ENCODE assay signal across 10 cellular contexts in genomic region chr3:48664313-48664644, GRCh38. TPM values are rescaled to one million over a fixed set of nuclear protein-coding genes. Genes with fewer than 3 reads are reported as not detected.
DNase-seq lines count a peak whose midpoint lies in the region; ATAC-seq and TF ChIP-seq lines count a peak whose summit lies in the region.
"Had no signal": no experiment of that assay in that cellular context is flagged by ENCODE, and none has a peak within 500 bp of the region (broad histone marks: within the 10 kb centered on the region; RNA-seq: fewer than 3 reads in every experiment).

No MANE protein-coding gene starts in this region.

- WGBS in testis, 2 donors: 33 to 37% methylated on average over 11 of the region's 11 CpGs
- WGBS in spleen, 5 donors: 59 to 86% (median 65%) methylated on average over 6 to 11 of the region's 11 CpGs

- H3K4me1 ChIP-seq in cardiac muscle cell (ENCODE audit: low read depth): no peaks in the 10 kb centered on the region
- H3K4me1 ChIP-seq in testis: peaks cover 11% of the 10 kb centered on the region
- peaks cover 18 to 35% (median 31%) of the 10 kb centered on the region in 6 donors for H3K4me1 ChIP-seq in spleen

- ATAC-seq in HG02981 (IDR thresholded peaks at IDR 0.05; ENCODE audit: unreplicated experiment) (no peak), HG03439 (IDR thresholded peaks at IDR 0.05; ENCODE audit: unreplicated experiment) (no peak)

- no peak overlapping the region for H3K4me3 ChIP-seq in cardiac muscle cell
- H3K4me3 ChIP-seq in kidney epithelial cell (ENCODE audit: low read depth, low read length): peak overlapping the region; percentile 18
- H3K4me3 ChIP-seq in testis: peak overlapping the region; percentile 53 to 62
- H3K4me3 ChIP-seq in spleen: peak overlapping the region in 3 of 8 donors; percentile 48 to 80 (median 49)

- no peaks in the 10 kb centered on the region for H3K9me3 ChIP-seq in cardiac muscle cell (ENCODE audit: low read depth)
- no peaks in the 10 kb centered on the region for H3K9me3 ChIP-seq in testis
- no peaks in the 10 kb centered on the region for H3K9me3 ChIP-seq in spleen

- peaks cover 8% of the 10 kb centered on the region for H3K27me3 Mint-ChIP-seq in activated T-helper 2 cell treated with anti-CD3 and anti-CD28 coated beads, Interferon-gamma antibody, Interleukin-2, Interleukin-4, amounts not matched to agents 10 μg/mL and 5 μg/mL and 100 μg/mL, durations not matched to agents 14 hours and 24 hours and 36 hours (ENCODE audit: low read depth)

- peak overlapping the region; percentile 90 for H3K4me3 Mint-ChIP-seq in activated T-helper 2 cell treated with anti-CD3 and anti-CD28 coated beads, Interferon-gamma antibody, Interleukin-2, Interleukin-4, amounts not matched to agents 10 μg/mL and 5 μg/mL and 100 μg/mL, durations not matched to agents 14 hours and 24 hours and 36 hours (ENCODE audit: low read depth)

- H3K36me3 ChIP-seq in cardiac muscle cell (no peaks in the 10 kb centered on the region), kidney epithelial cell (ENCODE audit: control insufficient read depth, insufficient read depth, low read length) (no peaks in the 10 kb centered on the region), testis (ENCODE audit: low read depth, missing control alignments) (no peaks in the 10 kb centered on the region), spleen (no peaks in the 10 kb centered on the region)

- peaks cover 10% of the 10 kb centered on the region for H3K4me1 Mint-ChIP-seq in activated T-helper 2 cell treated with anti-CD3 and anti-CD28 coated beads, Interferon-gamma antibody, Interleukin-2, Interleukin-4, amounts not matched to agents 10 μg/mL and 5 μg/mL and 100 μg/mL, durations not matched to agents 14 hours and 24 hours and 36 hours (ENCODE audit: low read depth)

- TF ChIP-seq POLR2A in testis (IDR thresholded peaks at IDR 0.05): no peak
- no peak for TF ChIP-seq POLR2A in spleen (IDR thresholded peaks at IDR 0.05)

- H3K27ac Mint-ChIP-seq in activated T-helper 2 cell treated with anti-CD3 and anti-CD28 coated beads, Interferon-gamma antibody, Interleukin-2, Interleukin-4, amounts not matched to agents 10 μg/mL and 5 μg/mL and 100 μg/mL, durations not matched to agents 14 hours and 24 hours and 36 hours: peak overlapping the region; percentile 99

- intact Hi-C loops in cardiac septum (cut with DNase I): no loop called here
- intact Hi-C loops in activated T-helper 2 cell treated with anti-CD3 and anti-CD28 coated beads, Interferon-gamma antibody, Interleukin-2, Interleukin-4, amounts not matched to agents 10 μg/mL and 5 μg/mL and 100 μg/mL, durations not matched to agents 14 hours and 24 hours and 36 hours (cut with micrococcal nuclease): loop anchor here (1.0 to 5.0 kb wide), 3 partner anchors 8 to 253 kb away; partner anchors contain the start of genes ARIH2 and NCKIPSD
- intact Hi-C loops in testis (cut with DNase I; ENCODE audit: low total_unique reads): no loop called here
- intact Hi-C loops in spleen (cut with DNase I; ENCODE audit: low total_unique reads): no loop called here

- peaks cover 14% of the 10 kb centered on the region for H3K36me3 Mint-ChIP-seq in activated T-helper 2 cell treated with anti-CD3 and anti-CD28 coated beads, Interferon-gamma antibody, Interleukin-2, Interleukin-4, amounts not matched to agents 10 μg/mL and 5 μg/mL and 100 μg/mL, durations not matched to agents 14 hours and 24 hours and 36 hours (ENCODE audit: low read depth)

- TF ChIP-seq CTCF in cardiac muscle cell (IDR thresholded peaks at IDR 0.05; ENCODE audit: low read depth, low read length) (no peak), kidney epithelial cell (IDR thresholded peaks at IDR 0.05; ENCODE audit: insufficient read depth, low read length, poor library complexity, severe bottlenecking) (no peak), testis (IDR thresholded peaks at IDR 0.05) (no peak), spleen (IDR thresholded peaks at IDR 0.05 in 8 of 11, conservative IDR thresholded peaks at IDR 0.05 in 3 of 11) (peak in 4 of 11 experiments; percentile 3 to 45 (median 22))

- H3K27me3 ChIP-seq in cardiac muscle cell (no peaks in the 10 kb centered on the region), kidney epithelial cell (ENCODE audit: control insufficient read depth, insufficient read depth, low read length) (peaks cover 7% of the 10 kb centered on the region), testis (no peaks in the 10 kb centered on the region), spleen (replicated peaks in 1 of 7) (peaks cover 0 to 56% (median 37%) of the 10 kb centered on the region in 7 donors)

- DNase-seq in cardiac muscle cell (ENCODE audit: low read depth in 1 of 2, low spot score in 1 of 2): no peak
- DNase-seq in cardiac septum (ENCODE audit: low spot score): no peak
- no peak for DNase-seq in activated T-helper 2 cell treated with anti-CD3 and anti-CD28 coated beads, Interferon-gamma antibody, Interleukin-2, Interleukin-4, amounts not matched to agents 10 μg/mL and 5 μg/mL and 100 μg/mL, durations not matched to agents 14 hours and 24 hours and 36 hours (ENCODE audit: low spot score)
- DNase-seq in kidney epithelial cell (ENCODE audit: low read depth): no peak
- DNase-seq in testis: no peak
- no peak for DNase-seq in spleen

- H3K9me3 Mint-ChIP-seq in activated T-helper 2 cell treated with anti-CD3 and anti-CD28 coated beads, Interferon-gamma antibody, Interleukin-2, Interleukin-4, amounts not matched to agents 10 μg/mL and 5 μg/mL and 100 μg/mL, durations not matched to agents 14 hours and 24 hours and 36 hours: no peaks in the 10 kb centered on the region

- H3K27ac ChIP-seq in cardiac muscle cell (peak overlapping the region; percentile 98), testis (peak overlapping the region; percentile 80 to 93), spleen (peak overlapping the region in 1 of 8 donors; percentile 32)

RNA-seq across cellular contexts. Expression of gene CELSR3, which starts 1.6 kb away (rescaled TPM):
- 5.4 and 5.9 TPM in 2 replicates for total RNA-seq in cardiac muscle cell
- 3.1 and 3.4 TPM in 2 replicates for polyA plus RNA-seq in cardiac muscle cell
- total RNA-seq in cardiac septum: 0.22 TPM
- total RNA-seq in activated T-helper 2 cell treated with anti-CD3 and anti-CD28 coated beads, Interferon-gamma antibody, Interleukin-2, Interleukin-4, amounts not matched to agents 10 μg/mL and 5 μg/mL and 100 μg/mL, durations not matched to agents 14 hours and 24 hours and 36 hours: 16.0 and 16.5 TPM in 2 replicates
- total RNA-seq in kidney epithelial cell: 5.2 and 5.6 TPM in 2 replicates
- 10 to 100 TPM; 14.3 to 17.5 TPM for total RNA-seq in testis
- 13.5 TPM for polyA plus RNA-seq in testis (ENCODE audit: insufficient read depth, low read depth, low replicate concordance)
- total RNA-seq in spleen: 1 to 10 TPM in 6 of 7 donors, under 1 TPM in 1; 0.56 to 2.7 (median 1.8) TPM
- polyA plus RNA-seq in spleen: 1 to 10 TPM in 2 of 3 donors, under 1 TPM in 1; 0.89 to 2.5 (median 2.0) TPM

RNA-seq across cellular contexts. Expression of gene NCKIPSD, which starts 21.4 kb away (rescaled TPM):
- 68.7 and 73.4 TPM in 2 replicates for total RNA-seq in cardiac muscle cell
- polyA plus RNA-seq in cardiac muscle cell: 49.6 and 51.7 TPM in 2 replicates
- 22.5 TPM for total RNA-seq in cardiac septum
- 49.8 and 51.4 TPM in 2 replicates for total RNA-seq in activated T-helper 2 cell treated with anti-CD3 and anti-CD28 coated beads, Interferon-gamma antibody, Interleukin-2, Interleukin-4, amounts not matched to agents 10 μg/mL and 5 μg/mL and 100 μg/mL, durations not matched to agents 14 hours and 24 hours and 36 hours
- total RNA-seq in kidney epithelial cell: 15.3 and 34.0 TPM in 2 replicates
- total RNA-seq in testis: 10 to 100 TPM; 69.4 to 81.3 TPM
- polyA plus RNA-seq in testis (ENCODE audit: insufficient read depth, low read depth, low replicate concordance): 30.1 TPM
- total RNA-seq in spleen: 10 to 100 TPM; 13.5 to 33.9 (median 19.9) TPM
- polyA plus RNA-seq in spleen: 10 to 100 TPM in 1 of 3 donors, 1 to 10 TPM in 2; 5.9 to 10.3 (median 6.3) TPM

RNA-seq across cellular contexts. Expression of gene SLC26A6, which starts 29.0 kb away (rescaled TPM):
- total RNA-seq in cardiac muscle cell (55.8 and 87.4 TPM in 2 replicates), cardiac septum (8.9 TPM), kidney epithelial cell (32.8 and 54.2 TPM in 2 replicates), testis (10 to 100 TPM; 24.6 to 32.9 TPM), spleen (10 to 100 TPM; 18.0 to 59.7 (median 23.1) TPM)
- polyA plus RNA-seq in cardiac muscle cell (52.0 and 68.1 TPM in 2 replicates), testis (ENCODE audit: insufficient read depth, low read depth, low replicate concordance) (12.3 TPM), spleen (10 to 100 TPM in 2 of 3 donors, 1 to 10 TPM in 1; 8.5 to 21.6 (median 17.1) TPM)
- 85.1 and 89.6 TPM in 2 replicates for total RNA-seq in activated T-helper 2 cell treated with anti-CD3 and anti-CD28 coated beads, Interferon-gamma antibody, Interleukin-2, Interleukin-4, amounts not matched to agents 10 μg/mL and 5 μg/mL and 100 μg/mL, durations not matched to agents 14 hours and 24 hours and 36 hours

RNA-seq across cellular contexts. Expression of gene TMEM89, which starts 42.7 kb away (rescaled TPM):
- total RNA-seq in cardiac muscle cell (not detected in 2 replicates), cardiac septum (not detected), kidney epithelial cell (not detected in 2 replicates), testis (10 to 100 TPM in 1 of 2 donors, 1 to 10 TPM in 1; 8.7 to 14.8 TPM), spleen (not detected)
- polyA plus RNA-seq in cardiac muscle cell (0.59 TPM in 1 of 2 replicates, not detected in the other), testis (ENCODE audit: insufficient read depth, low read depth, low replicate concordance) (16.1 TPM), spleen (under 1 TPM in 2 of 3 donors, not detected in 1; 0.42 to 0.46 TPM)
- total RNA-seq in activated T-helper 2 cell treated with anti-CD3 and anti-CD28 coated beads, Interferon-gamma antibody, Interleukin-2, Interleukin-4, amounts not matched to agents 10 μg/mL and 5 μg/mL and 100 μg/mL, durations not matched to agents 14 hours and 24 hours and 36 hours: 0.80 and 0.87 TPM in 2 replicates
- total RNA-seq: esophagus mucosa, myocyte had no signal

RNA-seq across cellular contexts. Expression of gene IP6K2, which starts 52.7 kb away (rescaled TPM):
- total RNA-seq in cardiac muscle cell: 87.4 and 119 TPM in 2 replicates
- polyA plus RNA-seq in cardiac muscle cell: 130 and 140 TPM in 2 replicates
- total RNA-seq in cardiac septum: 23.9 TPM
- 65.4 and 68.2 TPM in 2 replicates for total RNA-seq in activated T-helper 2 cell treated with anti-CD3 and anti-CD28 coated beads, Interferon-gamma antibody, Interleukin-2, Interleukin-4, amounts not matched to agents 10 μg/mL and 5 μg/mL and 100 μg/mL, durations not matched to agents 14 hours and 24 hours and 36 hours
- 81.2 and 109 TPM in 2 replicates for total RNA-seq in kidney epithelial cell
- 100 to 1,000 TPM; 114 to 148 TPM for total RNA-seq in testis
- polyA plus RNA-seq in testis (ENCODE audit: insufficient read depth, low read depth, low replicate concordance): 113 TPM
- 100 to 1,000 TPM in 1 of 7 donors, 10 to 100 TPM in 6; 62.1 to 105 (median 74.8) TPM for total RNA-seq in spleen
- 10 to 100 TPM; 64.8 to 81.5 (median 79.1) TPM for polyA plus RNA-seq in spleen
